In genomic region chr2:216713691-216714411, GRCh38 we compare ENCODE assay signal across 12 cellular contexts. TPM values are rescaled to one million over a fixed set of nuclear protein-coding genes. Genes with fewer than 3 reads are reported as not detected.
DNase-seq lines count a peak whose midpoint lies in the region; ATAC-seq and TF ChIP-seq lines count a peak whose summit lies in the region.
"Had no signal": no experiment of that assay in that cellular context is flagged by ENCODE, and none has a peak within 500 bp of the region (broad histone marks: within the 10 kb centered on the region; RNA-seq: fewer than 3 reads in every experiment).

No MANE protein-coding gene starts in this region.

- H3K27ac Mint-ChIP-seq in nephron: peak overlapping the region in 2 of 3 experiments; percentile 85 to 94
- no peak overlapping the region for H3K27ac Mint-ChIP-seq in activated CD4-positive, alpha-beta T cell treated with anti-CD3 and anti-CD28 coated beads for 36 hours

- H3K4me1 Mint-ChIP-seq in nephron: peaks cover 66% of the 10 kb centered on the region
- H3K4me1 Mint-ChIP-seq in activated CD4-positive, alpha-beta T cell treated with anti-CD3 and anti-CD28 coated beads for 36 hours: no peaks in the 10 kb centered on the region

- TF ChIP-seq CTCF in nephron (IDR thresholded peaks at IDR 0.05; ENCODE audit: unreplicated experiment in 3 of 3) (no peak), upper lobe of right lung (IDR thresholded peaks at IDR 0.05) (no peak)

- H3K27ac ChIP-seq in epithelial cell of prostate (peak overlapping the region; percentile 50), upper lobe of right lung (no peak overlapping the region)
- H3K27ac ChIP-seq: parathyroid adenoma had no signal

- H3K4me3 ChIP-seq in MG63 (no peak overlapping the region), upper lobe of right lung (no peak overlapping the region)
- H3K4me3 ChIP-seq: Peyer's patch had no signal

- POLR2A ChIA-PET in activated CD4-positive, alpha-beta T cell treated with anti-CD3 and anti-CD28 coated beads for 36 hours (lab: Charles Lee): no interaction called here

- no peaks in the 10 kb centered on the region for H3K4me1 ChIP-seq in upper lobe of right lung
- H3K4me1 ChIP-seq: parathyroid adenoma, Peyer's patch had no signal

- CTCF ChIA-PET in activated CD4-positive, alpha-beta T cell treated with anti-CD3 and anti-CD28 coated beads for 36 hours (lab: Charles Lee): no interaction called here

- DNase-seq in AG08395 (ENCODE audit: low spot score) (peak; percentile 94), MG63 (peak; percentile 93), epithelial cell of prostate (ENCODE audit: low read depth, low spot score) (peak; percentile 75), upper lobe of right lung (no peak)
- no peak for DNase-seq in activated CD4-positive, alpha-beta T cell treated with anti-CD3 and anti-CD28 coated beads for 36 hours
- DNase-seq: activated CD8-positive, alpha-beta memory T cell treated with anti-CD3 and anti-CD28 coated beads, Interleukin-2, amount 50 U/mL, for 48 hours; Peyer's patch had no signal

- intact Hi-C loops in upper lobe of right lung (cut with DNase I): no loop called here
- intact Hi-C loops in activated CD4-positive, alpha-beta T cell treated with anti-CD3 and anti-CD28 coated beads for 36 hours (cut with DNase I, micrococcal nuclease): no loop called here

- H3K9me3 ChIP-seq in MG63 (no peaks in the 10 kb centered on the region), upper lobe of right lung (no peaks in the 10 kb centered on the region)
- H3K9me3 ChIP-seq: Peyer's patch had no signal

- H3K36me3 Mint-ChIP-seq in nephron (ENCODE audit: low read depth): no peaks in the 10 kb centered on the region
- no peaks in the 10 kb centered on the region for H3K36me3 Mint-ChIP-seq in activated CD4-positive, alpha-beta T cell treated with anti-CD3 and anti-CD28 coated beads for 36 hours (ENCODE audit: low read depth)

- no peaks in the 10 kb centered on the region for H3K36me3 ChIP-seq in MG63
- no peaks in the 10 kb centered on the region for H3K36me3 ChIP-seq in upper lobe of right lung
- H3K36me3 ChIP-seq: Peyer's patch had no signal

- H3K27me3 Mint-ChIP-seq in nephron (ENCODE audit: low read depth): no peaks in the 10 kb centered on the region
- peaks cover 4% of the 10 kb centered on the region for H3K27me3 Mint-ChIP-seq in activated CD4-positive, alpha-beta T cell treated with anti-CD3 and anti-CD28 coated beads for 36 hours

- peaks cover 4% of the 10 kb centered on the region for H3K9me3 Mint-ChIP-seq in nephron
- no peaks in the 10 kb centered on the region for H3K9me3 Mint-ChIP-seq in activated CD4-positive, alpha-beta T cell treated with anti-CD3 and anti-CD28 coated beads for 36 hours (ENCODE audit: low read depth)

- no peaks in the 10 kb centered on the region for H3K27me3 ChIP-seq in MG63
- H3K27me3 ChIP-seq in upper lobe of right lung: no peaks in the 10 kb centered on the region
- H3K27me3 ChIP-seq: Peyer's patch had no signal

- ATAC-seq in GM21786 (IDR thresholded peaks at IDR 0.05; ENCODE audit: unreplicated experiment): no peak
- no peak for ATAC-seq in upper lobe of right lung
- ATAC-seq in activated CD4-positive, alpha-beta T cell treated with anti-CD3 and anti-CD28 coated beads for 36 hours: no peak
- no peak for ATAC-seq in HG03439 (IDR thresholded peaks at IDR 0.05; ENCODE audit: unreplicated experiment)

- peak overlapping the region in 1 of 3 experiments; percentile 4 for H3K4me3 Mint-ChIP-seq in nephron
- H3K4me3 Mint-ChIP-seq in activated CD4-positive, alpha-beta T cell treated with anti-CD3 and anti-CD28 coated beads for 36 hours: no peak overlapping the region

RNA-seq across cellular contexts. Expression of gene IGFBP5, which starts 18.5 kb away (rescaled TPM):
- 1.8 and 3.8 TPM in 2 replicates for total RNA-seq in MG63 (2014; rRNA removed; shearing (Covaris generic); ENCODE audit: low replicate concordance)
- 169 TPM for total RNA-seq in upper lobe of right lung
- total RNA-seq in activated CD4-positive, alpha-beta T cell treated with anti-CD3 and anti-CD28 coated beads for 36 hours: not detected
- total RNA-seq: endothelial cell of umbilical vein had no signal

Comparison
In these comparisons a context has a peak if more than half of its experiments do, and no peak if none do; other contexts are left out.
1. DNase-seq: peak in AG08395 (single experiment), MG63 (single experiment) and epithelial cell of prostate (single experiment); none in upper lobe of right lung (single experiment) and activated CD4-positive, alpha-beta T cell treated with anti-CD3 and anti-CD28 coated beads for 36 hours (single experiment).
2. RNA of gene IGFBP5, which starts 18.5 kb away (total RNA-seq): 169 TPM in upper lobe of right lung (single experiment); 1.8 to 3.8 TPM in MG63 and not detected in activated CD4-positive, alpha-beta T cell treated with anti-CD3 and anti-CD28 coated beads for 36 hours; every median in the first group is over 10 times any median in the second.